In the genomic region with DNA sequence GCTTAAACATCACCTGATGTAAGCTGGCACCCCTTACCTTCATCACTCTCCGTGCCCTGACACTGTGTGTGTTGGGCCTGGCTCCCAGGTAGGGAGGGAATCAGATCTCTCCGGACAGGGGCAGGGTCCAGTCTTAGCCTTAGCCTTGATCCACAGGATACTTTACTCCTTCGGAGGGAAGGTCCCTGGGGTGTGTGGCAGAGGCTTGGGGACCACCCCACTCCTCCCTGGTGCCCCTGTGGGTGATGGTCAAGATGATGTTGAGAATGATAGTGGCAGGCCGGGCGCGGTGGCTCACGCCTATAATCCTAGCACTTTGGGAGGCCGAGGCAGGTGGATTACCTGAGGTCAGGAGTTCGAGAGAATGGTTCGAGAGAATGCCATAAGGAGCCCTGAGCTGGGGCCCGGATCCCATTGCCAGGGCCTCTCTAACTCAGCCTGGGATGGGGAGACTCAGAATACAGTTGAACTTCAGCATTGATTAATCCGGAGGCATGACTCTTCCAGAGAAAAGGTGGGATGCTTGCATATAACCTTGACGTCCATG, we compare ENCODE assay signal across 18 cellular contexts.
DNase-seq lines count a peak whose midpoint lies in the region; ATAC-seq, FAIRE-seq and TF ChIP-seq lines count a peak whose summit lies in the region.
"Had no signal": no experiment of that assay in that cellular context is flagged by ENCODE, and none has a peak within 500 bp of the region (broad histone marks: within the 10 kb centered on the region; RNA-seq: fewer than 3 reads in every experiment).

No MANE protein-coding gene starts in this region.

- no peak for FAIRE-seq in kidney (lab: Jason Lieb, UNC)

- H3K36me3 Mint-ChIP-seq in T-helper 1 cell treated with Interleukin-12 subunit alpha and Interleukin-12 subunit beta and Interleukin-4 antibody, amounts not matched to agents 30 μg/mL and 1 μg/mL, for 36 hours (ENCODE audit: low read depth): no peaks in the 10 kb centered on the region
- no peaks in the 10 kb centered on the region for H3K36me3 Mint-ChIP-seq in stimulated activated naive CD8-positive, alpha-beta T cell treated with anti-CD3 and anti-CD28 coated beads, Interleukin-15, Interleukin-2, amounts not matched to agents 100 ng/mL and 50 ng/mL, for 24 hours (ENCODE audit: low read depth)
- H3K36me3 Mint-ChIP-seq: CD14-positive monocyte had no signal

- H3K27me3 Mint-ChIP-seq in T-helper 1 cell treated with Interleukin-12 subunit alpha and Interleukin-12 subunit beta and Interleukin-4 antibody, amounts not matched to agents 30 μg/mL and 1 μg/mL, for 36 hours (ENCODE audit: low read depth): no peaks in the 10 kb centered on the region
- H3K27me3 Mint-ChIP-seq in stimulated activated naive CD8-positive, alpha-beta T cell treated with anti-CD3 and anti-CD28 coated beads, Interleukin-15, Interleukin-2, amounts not matched to agents 100 ng/mL and 50 ng/mL, for 24 hours: no peaks in the 10 kb centered on the region
- H3K27me3 Mint-ChIP-seq in stimulated activated naive CD8-positive, alpha-beta T cell treated with anti-CD3 and anti-CD28 coated beads, Interleukin-15, amount 100 ng/mL, for 72 hours: no peaks in the 10 kb centered on the region

- no peak overlapping the region for H3K27ac ChIP-seq in kidney (ENCODE audit: low read depth in 2 of 2, low read length in 2 of 2)
- H3K27ac ChIP-seq: 22Rv1 had no signal

- H3K4me1 ChIP-seq in kidney (ENCODE audit: control insufficient read depth in 1 of 2, insufficient read depth in 1 of 2, low read depth in 1 of 2, low read length in 2 of 2): no peaks in the 10 kb centered on the region

- intact Hi-C loops in kidney (cut with DNase I): no loop called here

- H3K36me3 ChIP-seq in kidney (ENCODE audit: control insufficient read depth in 1 of 2, insufficient read depth in 2 of 2, low read length in 2 of 2): no peaks in the 10 kb centered on the region

- H3K4me3 ChIP-seq in kidney (ENCODE audit: low read length in 2 of 2): no peak overlapping the region

- ATAC-seq in stimulated activated naive CD8-positive, alpha-beta T cell treated with anti-CD3 and anti-CD28 coated beads, Interleukin-15, Interleukin-2, amounts not matched to agents 100 U/mL and 50 U/mL, for 24 hours: no peak
- peak; percentile 5 for ATAC-seq in stimulated activated naive CD8-positive, alpha-beta T cell treated with anti-CD3 and anti-CD28 coated beads, Interleukin-15, amount 100 ng/mL, for 72 hours
- ATAC-seq: Panc1 had no signal

- H3K27ac Mint-ChIP-seq in T-helper 1 cell treated with Interleukin-12 subunit alpha and Interleukin-12 subunit beta and Interleukin-4 antibody, amounts not matched to agents 30 μg/mL and 1 μg/mL, for 36 hours: peak overlapping the region; percentile 49
- H3K27ac Mint-ChIP-seq in stimulated activated naive CD8-positive, alpha-beta T cell treated with anti-CD3 and anti-CD28 coated beads, Interleukin-15, Interleukin-2, amounts not matched to agents 100 ng/mL and 50 ng/mL, for 24 hours: peak overlapping the region; percentile 65
- peak overlapping the region; percentile 53 to 79 for H3K27ac Mint-ChIP-seq in stimulated activated naive CD8-positive, alpha-beta T cell treated with anti-CD3 and anti-CD28 coated beads, Interleukin-15, amount 100 ng/mL, for 72 hours
- H3K27ac Mint-ChIP-seq: CD14-positive monocyte, HFFc6 had no signal

- DNase-seq in T-helper 1 cell: no peak
- no peak for DNase-seq in stimulated activated naive CD8-positive, alpha-beta T cell treated with anti-CD3 and anti-CD28 coated beads, Interleukin-15, Interleukin-2, amounts not matched to agents 100 U/mL and 50 U/mL, for 24 hours
- peak; percentile 54 for DNase-seq in kidney
- DNase-seq in stimulated activated naive CD8-positive, alpha-beta T cell treated with anti-CD3 and anti-CD28 coated beads, Interleukin-15, amount 100 ng/mL, for 72 hours: no peak
- no peak for DNase-seq in SIG-M5 (lab: John Stamatoyannopoulos, UW)
- DNase-seq in nucleus accumbens (lab: John Stamatoyannopoulos, UW): no peak
- DNase-seq: AML-193, DMS79, H7, HFFc6, NCI-H1436, NCI-H1930, NCI-H526 had no signal

- no peak for TF ChIP-seq CTCF in kidney (IDR thresholded peaks at IDR 0.05; ENCODE audit: borderline replicate concordance, extremely low read depth, insufficient read depth)

- H3K9me3 Mint-ChIP-seq in T-helper 1 cell treated with Interleukin-12 subunit alpha and Interleukin-12 subunit beta and Interleukin-4 antibody, amounts not matched to agents 30 μg/mL and 1 μg/mL, for 36 hours: no peaks in the 10 kb centered on the region
- H3K9me3 Mint-ChIP-seq in stimulated activated naive CD8-positive, alpha-beta T cell treated with anti-CD3 and anti-CD28 coated beads, Interleukin-15, Interleukin-2, amounts not matched to agents 100 ng/mL and 50 ng/mL, for 24 hours: no peaks in the 10 kb centered on the region
- H3K9me3 Mint-ChIP-seq in stimulated activated naive CD8-positive, alpha-beta T cell treated with anti-CD3 and anti-CD28 coated beads, Interleukin-15, amount 100 ng/mL, for 72 hours: no peaks in the 10 kb centered on the region
- H3K9me3 Mint-ChIP-seq: CD14-positive monocyte, HFFc6 had no signal

- H3K9ac ChIP-seq in kidney (ENCODE audit: low read length in 2 of 2): no peak overlapping the region

- no peak overlapping the region for H3K4me3 Mint-ChIP-seq in T-helper 1 cell treated with Interleukin-12 subunit alpha and Interleukin-12 subunit beta and Interleukin-4 antibody, amounts not matched to agents 30 μg/mL and 1 μg/mL, for 36 hours
- H3K4me3 Mint-ChIP-seq in stimulated activated naive CD8-positive, alpha-beta T cell treated with anti-CD3 and anti-CD28 coated beads, Interleukin-15, Interleukin-2, amounts not matched to agents 100 ng/mL and 50 ng/mL, for 24 hours: no peak overlapping the region
- H3K4me3 Mint-ChIP-seq in stimulated activated naive CD8-positive, alpha-beta T cell treated with anti-CD3 and anti-CD28 coated beads, Interleukin-15, amount 100 ng/mL, for 72 hours: peak overlapping the region; percentile 50 to 60
- H3K4me3 Mint-ChIP-seq: CD14-positive monocyte, HFFc6 had no signal

- no peaks in the 10 kb centered on the region for H3K9me3 ChIP-seq in kidney (ENCODE audit: control insufficient read depth in 1 of 2, low read length in 2 of 2)

- peaks cover 12% of the 10 kb centered on the region for H3K4me1 Mint-ChIP-seq in T-helper 1 cell treated with Interleukin-12 subunit alpha and Interleukin-12 subunit beta and Interleukin-4 antibody, amounts not matched to agents 30 μg/mL and 1 μg/mL, for 36 hours (ENCODE audit: low read depth)
- H3K4me1 Mint-ChIP-seq in stimulated activated naive CD8-positive, alpha-beta T cell treated with anti-CD3 and anti-CD28 coated beads, Interleukin-15, Interleukin-2, amounts not matched to agents 100 ng/mL and 50 ng/mL, for 24 hours (ENCODE audit: low read depth): peaks cover 14% of the 10 kb centered on the region
- peaks cover 67% of the 10 kb centered on the region for H3K4me1 Mint-ChIP-seq in stimulated activated naive CD8-positive, alpha-beta T cell treated with anti-CD3 and anti-CD28 coated beads, Interleukin-15, amount 100 ng/mL, for 72 hours
- H3K4me1 Mint-ChIP-seq: CD14-positive monocyte had no signal

Comparison
In these comparisons a context has a peak if more than half of its experiments do, and no peak if none do; other contexts are left out.
1. H3K4me3 Mint-ChIP-seq: peak in stimulated activated naive CD8-positive, alpha-beta T cell treated with anti-CD3 and anti-CD28 coated beads, Interleukin-15, amount 100 ng/mL, for 72 hours (2 of 2); none in T-helper 1 cell treated with Interleukin-12 subunit alpha and Interleukin-12 subunit beta and Interleukin-4 antibody, amounts not matched to agents 30 μg/mL and 1 μg/mL, for 36 hours (single experiment) and stimulated activated naive CD8-positive, alpha-beta T cell treated with anti-CD3 and anti-CD28 coated beads, Interleukin-15, Interleukin-2, amounts not matched to agents 100 ng/mL and 50 ng/mL, for 24 hours (single experiment).
2. Peak in every context shown above with its lines, with median percentiles within 50 percentile points of each other: H3K27ac Mint-ChIP-seq.